In the genomic region with DNA sequence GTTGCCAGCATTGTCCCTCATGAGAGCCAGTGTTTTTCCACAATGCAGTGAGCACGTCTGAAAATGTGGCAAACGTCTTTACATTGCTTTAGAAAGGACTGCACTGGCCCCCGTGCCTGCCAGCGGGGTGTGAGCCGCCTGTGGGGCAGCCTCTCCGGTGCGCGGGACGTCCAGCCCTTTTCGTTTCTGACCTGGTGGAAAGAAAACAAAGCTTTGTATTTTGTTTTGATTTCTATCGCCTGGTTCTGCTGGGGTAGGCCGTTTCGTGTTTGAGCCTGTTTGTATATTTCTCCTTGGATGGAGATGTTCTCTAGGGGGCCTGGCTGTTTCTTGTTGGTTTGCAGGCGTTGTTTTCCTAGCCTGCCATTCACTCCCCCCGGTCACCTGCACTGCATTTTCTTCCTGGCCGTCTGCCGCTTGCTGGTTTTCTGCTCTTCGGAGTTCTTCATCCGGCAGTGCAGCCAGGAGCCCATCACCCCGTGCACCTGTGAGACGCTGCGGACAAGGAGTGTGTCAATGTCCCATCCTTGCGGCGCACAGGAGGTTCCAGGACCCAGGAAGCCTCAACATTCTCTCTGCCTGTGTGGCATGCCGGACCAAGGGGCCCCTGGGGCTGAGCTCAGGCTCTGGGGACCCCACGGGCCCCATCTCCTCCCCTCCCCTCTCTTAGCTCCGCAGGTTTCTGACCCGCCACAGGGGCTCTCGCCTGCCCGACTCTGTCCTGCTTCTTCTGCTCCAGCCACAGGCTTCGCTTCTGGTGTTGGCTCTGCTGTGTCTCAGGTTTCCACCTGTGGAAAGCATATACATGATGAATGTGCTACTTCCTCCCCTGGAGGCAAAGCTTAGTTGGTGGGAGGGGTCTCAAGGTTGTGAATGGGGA, we compare ENCODE assay signal across 19 cellular contexts.
A peak's percentile ranks its signal among the peaks of the same experiment; 100 is the strongest.
DNase-seq lines count a peak whose midpoint lies in the region; ATAC-seq and TF ChIP-seq lines count a peak whose summit lies in the region.
"Had no signal": no experiment of that assay in that cellular context is flagged by ENCODE, and none has a peak within 500 bp of the region (broad histone marks: within the 10 kb centered on the region; RNA-seq: fewer than 3 reads in every experiment).

No MANE protein-coding gene starts in this region.

- no peak overlapping the region for H2AK5ac ChIP-seq in IMR-90 (ENCODE audit: low read depth, low read length)

- H3K14ac ChIP-seq in IMR-90 (replicated peaks; ENCODE audit: low read depth, low read length) = no peak overlapping the region

- no peak overlapping the region for H2BK20ac ChIP-seq in IMR-90 (ENCODE audit: low read depth, low read length)

- intact Hi-C loops in IMR-90 (cut with micrococcal nuclease) = no loop called here

- H3K4me1 Mint-ChIP-seq in nephron progenitor cell = peaks cover 79% of the 10 kb centered on the region
- no peaks in the 10 kb centered on the region for H3K4me1 Mint-ChIP-seq in stimulated activated effector memory CD8-positive, alpha-beta T cell treated with anti-CD3 and anti-CD28 coated beads, Interleukin-12 subunit alpha, Interleukin-12 subunit beta, amount 100 ng/mL, for 72 hours
- H3K4me1 Mint-ChIP-seq: activated CD4-positive, alpha-beta memory T cell treated with anti-CD3 and anti-CD28 coated beads, Interleukin-2, amount 10 ng/mL, durations not matched to agents 7 days and 5 days had no signal

- H3K4me3 Mint-ChIP-seq in nephron progenitor cell = peak overlapping the region; percentile 78
- H3K4me3 Mint-ChIP-seq in stimulated activated effector memory CD8-positive, alpha-beta T cell treated with anti-CD3 and anti-CD28 coated beads, Interleukin-12 subunit alpha, Interleukin-12 subunit beta, amount 100 ng/mL, for 72 hours = no peak overlapping the region
- H3K4me3 Mint-ChIP-seq: activated CD4-positive, alpha-beta memory T cell treated with anti-CD3 and anti-CD28 coated beads, Interleukin-2, amount 10 ng/mL, durations not matched to agents 7 days and 5 days; activated naive CD4-positive, alpha-beta T cell treated with anti-CD3 and anti-CD28 coated beads for 36 hours had no signal

- H4K5ac ChIP-seq in IMR-90 (ENCODE audit: low read depth, low read length) = no peak overlapping the region

- H3K23ac ChIP-seq in IMR-90 (ENCODE audit: low read depth, low read length) = no peak overlapping the region

- no peaks in the 10 kb centered on the region for H3K36me3 Mint-ChIP-seq in nephron progenitor cell (ENCODE audit: low read depth)
- H3K36me3 Mint-ChIP-seq in stimulated activated effector memory CD8-positive, alpha-beta T cell treated with anti-CD3 and anti-CD28 coated beads, Interleukin-12 subunit alpha, Interleukin-12 subunit beta, amount 100 ng/mL, for 72 hours = no peaks in the 10 kb centered on the region

- no peak overlapping the region for H2BK15ac ChIP-seq in IMR-90 (ENCODE audit: low read depth, low read length)

- peaks cover 16% of the 10 kb centered on the region for H3K27me3 Mint-ChIP-seq in nephron progenitor cell (ENCODE audit: low read depth, poor library complexity)
- H3K27me3 Mint-ChIP-seq: activated CD4-positive, alpha-beta memory T cell treated with anti-CD3 and anti-CD28 coated beads, Interleukin-2, amount 10 ng/mL, durations not matched to agents 7 days and 5 days had no signal

- in situ Hi-C loops in IMR-90 (cut with MboI; ENCODE audit: low sequenced_read_pairs) = no loop called here

- POLR2A ChIA-PET in IMR-90 (lab: Charles Lee; ENCODE audit: unreplicated experiment) = no interaction called here

- no peak for ATAC-seq in IMR-90 (ENCODE audit: low read depth)
- no peak for ATAC-seq in GM18519 (IDR thresholded peaks at IDR 0.05; ENCODE audit: low FRiP score, unreplicated experiment)
- ATAC-seq in stimulated activated effector memory CD8-positive, alpha-beta T cell treated with anti-CD3 and anti-CD28 coated beads, Interleukin-12 subunit alpha, Interleukin-12 subunit beta, amount 100 ng/mL, for 72 hours = no peak

- no peak overlapping the region for H3K9ac ChIP-seq in BLaER1
- H3K9ac ChIP-seq in IMR-90 (ENCODE audit: low read depth, low read length) = no peak overlapping the region

- DNase-seq in IMR-90 (no peak), epithelial cell of proximal tubule (ENCODE audit: low read depth) (no peak), nephron progenitor cell (no peak), NCI-H524 treated with DMSO at 0.1 percent for 48 hours (lab: John Stamatoyannopoulos, UW) (no peak)
- no peak for DNase-seq in stimulated activated effector memory CD8-positive, alpha-beta T cell treated with anti-CD3 and anti-CD28 coated beads, Interleukin-12 subunit alpha, Interleukin-12 subunit beta, amount 100 ng/mL, for 72 hours (ENCODE audit: low spot score in 2 of 2)
- DNase-seq in activated CD4-positive, alpha-beta T cell treated with anti-CD3 and anti-CD28 coated beads for 1 hour = no peak
- DNase-seq: activated CD4-positive, alpha-beta memory T cell treated with anti-CD3 and anti-CD28 coated beads, Interleukin-2, amount 10 ng/mL, durations not matched to agents 7 days and 5 days; activated naive CD4-positive, alpha-beta T cell treated with anti-CD3 and anti-CD28 coated beads for 36 hours; activated T-cell treated with anti-CD3 and anti-CD28 coated beads, Interleukin-2, amount 50 U/mL, for 1 hour; GDM1; KG1; NCI-H1694 treated with DMSO at 0.1 percent for 48 hours; nucleus accumbens; PC-9; stimulated activated CD4-positive, alpha-beta T cell treated with anti-CD3 and anti-CD28 coated beads, Interleukin-12 subunit alpha, Interleukin-12 subunit beta, amount 100 ng/mL, for 4 hours; T-helper 2 cell had no signal

- no peak overlapping the region for H3K27ac Mint-ChIP-seq in nephron progenitor cell
- no peak overlapping the region for H3K27ac Mint-ChIP-seq in stimulated activated effector memory CD8-positive, alpha-beta T cell treated with anti-CD3 and anti-CD28 coated beads, Interleukin-12 subunit alpha, Interleukin-12 subunit beta, amount 100 ng/mL, for 72 hours
- H3K27ac Mint-ChIP-seq: activated CD4-positive, alpha-beta memory T cell treated with anti-CD3 and anti-CD28 coated beads, Interleukin-2, amount 10 ng/mL, durations not matched to agents 7 days and 5 days; activated naive CD4-positive, alpha-beta T cell treated with anti-CD3 and anti-CD28 coated beads for 36 hours had no signal

- H4K91ac ChIP-seq in IMR-90 (ENCODE audit: insufficient read depth, low read depth, low read length) = no peak overlapping the region

- peaks cover 13% of the 10 kb centered on the region for H3K9me3 Mint-ChIP-seq in nephron progenitor cell
- peaks cover 4% of the 10 kb centered on the region for H3K9me3 Mint-ChIP-seq in stimulated activated effector memory CD8-positive, alpha-beta T cell treated with anti-CD3 and anti-CD28 coated beads, Interleukin-12 subunit alpha, Interleukin-12 subunit beta, amount 100 ng/mL, for 72 hours

- TF ChIP-seq POLR2A in IMR-90 (IDR thresholded peaks at IDR 0.05; ENCODE audit: low read depth, low read length) = no peak

- no peak overlapping the region for H3K4ac ChIP-seq in IMR-90 (ENCODE audit: low read depth, low read length)

- no peak overlapping the region for H4K8ac ChIP-seq in IMR-90 (ENCODE audit: low read depth in 2 of 2, low read length in 2 of 2)

- peak overlapping the region; percentile 59 for H2AFZ ChIP-seq in IMR-90 (replicated peaks; ENCODE audit: low read length, poor library complexity)
- H2AFZ ChIP-seq: PC-9 had no signal

- CTCF ChIA-PET in IMR-90 (lab: Yijun Ruan, JAX) = no interaction called here

- no peak overlapping the region for H2AK9ac ChIP-seq in IMR-90 (replicated peaks; ENCODE audit: low read depth, low read length, poor library complexity)

- H2BK5ac ChIP-seq in IMR-90 (ENCODE audit: low read depth, low read length, poor library complexity, severe bottlenecking) = no peak overlapping the region

- H3K27me3 ChIP-seq in BLaER1 (no peaks in the 10 kb centered on the region), IMR-90 (ENCODE audit: control insufficient read depth, insufficient read depth, low read length) (no peaks in the 10 kb centered on the region)

- dilution Hi-C loops in IMR-90 (cut with HindIII; ENCODE audit: low sequenced_read_pairs, unreplicated experiment) = no loop called here

- H3K79me1 ChIP-seq in IMR-90 (ENCODE audit: low read depth in 1 of 2, low read length in 2 of 2) = no peaks in the 10 kb centered on the region

- H3K4me2 ChIP-seq in BLaER1 = peak overlapping the region; percentile 37
- no peak overlapping the region; the same call in 1 of the 2 replicates for H3K4me2 ChIP-seq in IMR-90 (ENCODE audit: low read depth, low read length)
- H3K4me2 ChIP-seq: PC-9 had no signal

- BruUV-seq in IMR-90 (replicated peaks; lab: Mats Ljungman, UMichigan) = no TSS peak

- TF ChIP-seq CTCF in IMR-90 (conservative IDR thresholded peaks at IDR 0.05; ENCODE audit: low read depth, low read length) (no peak), epithelial cell of proximal tubule (conservative IDR thresholded peaks at IDR 0.05; ENCODE audit: low read depth, low read length) (no peak), nephron progenitor cell (IDR thresholded peaks at IDR 0.05) (no peak)

- no peaks in the 10 kb centered on the region for H3K9me1 ChIP-seq in IMR-90 (ENCODE audit: insufficient read depth, low read length)

- H3K36me3 ChIP-seq in BLaER1 (no peaks in the 10 kb centered on the region), IMR-90 (ENCODE audit: control insufficient read depth, insufficient read depth, low read length) (no peaks in the 10 kb centered on the region)
- H3K36me3 ChIP-seq: right atrium auricular region had no signal

- H3K18ac ChIP-seq in IMR-90 (ENCODE audit: low read depth, low read length) = no peak overlapping the region

- no peak overlapping the region for H3K4me3 ChIP-seq in BLaER1
- no peak overlapping the region for H3K4me3 ChIP-seq in IMR-90 (ENCODE audit: insufficient read depth, low read depth, low read length)
- H3K4me3 ChIP-seq in epithelial cell of proximal tubule (ENCODE audit: low read depth, low read length) = peak overlapping the region; percentile 16
- H3K4me3 ChIP-seq: PC-9, right atrium auricular region had no signal

- H3K56ac ChIP-seq in IMR-90 (ENCODE audit: extremely low read depth, insufficient read depth, low read length) = no peak overlapping the region

- H4K20me1 ChIP-seq in BLaER1 (no peaks in the 10 kb centered on the region; the same call in 1 of the 2 replicates), IMR-90 (ENCODE audit: insufficient read depth, low read length) (no peaks in the 10 kb centered on the region; the same call in 1 of the 2 replicates)

- H3K9me3 ChIP-seq in BLaER1 = peaks cover 7% of the 10 kb centered on the region
- no peaks in the 10 kb centered on the region for H3K9me3 ChIP-seq in IMR-90 (ENCODE audit: control insufficient read depth, insufficient read depth, low read length)
- H3K9me3 ChIP-seq: right atrium auricular region had no signal

- 34% methylated on average over 3 of the region's 31 CpGs; no CpG with 5 or more reads in 1 of the 2 experiments for WGBS in IMR-90 (ENCODE audit: extremely low coverage in 2 of 2, insufficient read length in 1 of 2), 2 experiments

- no peak for TF ChIP-seq RAD21 in IMR-90 (IDR thresholded peaks at IDR 0.05; ENCODE audit: low read length)

- H3K4me1 ChIP-seq in BLaER1 (peaks cover 44% of the 10 kb centered on the region), IMR-90 (ENCODE audit: control insufficient read depth, insufficient read depth, low read length) (peaks cover 4% of the 10 kb centered on the region)
- H3K4me1 ChIP-seq: right atrium auricular region had no signal

- H2BK120ac ChIP-seq in IMR-90 (ENCODE audit: low read depth, low read length) = no peak overlapping the region

- H3K27ac ChIP-seq in BLaER1 = no peak overlapping the region
- no peak overlapping the region for H3K27ac ChIP-seq in IMR-90 (ENCODE audit: insufficient read depth, low read length)
- H3K27ac ChIP-seq: PC-9, right atrium auricular region had no signal
